ENCODE assay signal across 1 cellular context in the genomic region with DNA sequence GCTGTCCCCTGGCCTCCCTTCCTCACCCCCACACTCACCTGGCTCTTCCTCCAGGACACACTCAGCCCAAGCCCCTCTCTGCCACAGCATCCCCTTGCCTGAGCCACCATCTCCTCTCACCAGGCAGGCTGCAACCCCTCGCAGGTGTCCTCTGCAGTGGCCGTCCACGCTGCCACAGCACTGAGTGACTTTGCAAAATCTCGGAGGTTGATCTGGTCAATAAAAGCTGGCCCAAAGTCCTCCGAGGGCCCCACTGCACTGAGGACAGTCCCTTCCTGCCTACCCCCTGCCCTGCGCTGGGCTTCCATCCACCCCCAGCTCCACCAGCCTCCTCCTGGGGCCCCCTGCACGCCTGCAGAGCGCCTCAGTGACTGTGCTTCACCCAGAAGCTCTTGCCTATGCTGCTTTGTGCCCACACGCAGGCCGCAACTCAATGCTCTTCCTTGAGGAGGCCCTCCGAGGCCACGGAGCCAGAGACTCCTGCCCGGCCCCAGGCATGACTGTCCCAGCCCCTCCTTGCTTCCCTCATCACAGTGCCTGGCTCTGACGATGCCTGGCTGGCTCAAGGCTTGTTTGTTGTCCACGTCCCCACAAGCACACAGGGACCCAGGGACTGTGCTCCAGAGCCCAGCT.
TF ChIP-seq lines count a peak whose summit lies in the region.

No MANE protein-coding gene starts in this region.

TF ChIP-seq in HepG2, 621 proteins besides CTCF, POLR2A, EP300 and RAD21:
- TF ChIP-seq ATAD3A (CRISPR knock-in tag; IDR thresholded peaks at IDR 0.05) (no peak), NFIB (CRISPR knock-in tag; IDR thresholded peaks at IDR 0.05; ENCODE audit: borderline replicate concordance) (no peak), MAFG (CRISPR knock-in tag; IDR thresholded peaks at IDR 0.05) (0 out of 2 replicates have a peak, but pooled peaks have one; percentile 17), NFE2L2 (IDR thresholded peaks at IDR 0.05; ENCODE audit: low read length) (peak; percentile 60; the same call in 1 of the 2 replicates), ZSCAN25 (CRISPR knock-in tag; IDR thresholded peaks at IDR 0.05) (peak; percentile 73; the same call in 1 of the 2 replicates)
